In genomic region chr2:189782221-189782671, GRCh38 we compare ENCODE assay signal across 9 cellular contexts. TPM values are rescaled to one million over a fixed set of nuclear protein-coding genes. Genes with fewer than 3 reads are reported as not detected.
DNase-seq lines count a peak whose midpoint lies in the region; ATAC-seq and TF ChIP-seq lines count a peak whose summit lies in the region.
"Had no signal": no experiment of that assay in that cellular context is flagged by ENCODE, and none has a peak within 500 bp of the region (broad histone marks: within the 10 kb centered on the region; RNA-seq: fewer than 3 reads in every experiment).

No MANE protein-coding gene starts in this region.

- H3K36me3 Mint-ChIP-seq in central memory CD8-positive, alpha-beta T cell (ENCODE audit: insufficient read depth), result peaks cover 46% of the 10 kb centered on the region
- H3K36me3 Mint-ChIP-seq in neural crest cell (ENCODE audit: low read depth), result peaks cover 24% of the 10 kb centered on the region

- no peak for TF ChIP-seq CTCF in neural crest cell (conservative IDR thresholded peaks at IDR 0.05)

- peak overlapping the region; percentile 85 for H3K4me3 Mint-ChIP-seq in central memory CD8-positive, alpha-beta T cell
- H3K4me3 Mint-ChIP-seq in neural crest cell, result peak overlapping the region; percentile 99

- H3K4me1 Mint-ChIP-seq in central memory CD8-positive, alpha-beta T cell, result peaks cover 51% of the 10 kb centered on the region
- peaks cover 48% of the 10 kb centered on the region for H3K4me1 Mint-ChIP-seq in neural crest cell

- peak overlapping the region; percentile 5 for H3K27ac Mint-ChIP-seq in central memory CD8-positive, alpha-beta T cell (ENCODE audit: low read depth)
- no peak overlapping the region for H3K27ac Mint-ChIP-seq in neural crest cell (ENCODE audit: unreplicated experiment)

- peak; percentile 10 for DNase-seq in GM03348 (ENCODE audit: low spot score)
- peak; percentile 34 for DNase-seq in NOMO-1 treated with dmso at 0.1 percent for 144 hours (lab: John Stamatoyannopoulos, UW; ENCODE audit: unreplicated experiment)
- no peak for DNase-seq in central memory CD8-positive, alpha-beta T cell (ENCODE audit: low spot score in 2 of 2)
- DNase-seq in neural crest cell (ENCODE audit: low read depth, low spot score), result no peak
- DNase-seq in amygdala (lab: John Stamatoyannopoulos, UW), result no peak
- DNase-seq in stimulated activated CD4-positive, alpha-beta T cell treated with anti-CD3 and anti-CD28 coated beads, Interleukin-12 subunit alpha, Interleukin-12 subunit beta, amount 100 ng/mL, for 4 hours, result no peak
- DNase-seq: SHP77 had no signal

- ATAC-seq in central memory CD8-positive, alpha-beta T cell (replicated peaks; ENCODE audit: extremely low read depth, poor library complexity, severe bottlenecking), result no peak
- ATAC-seq in HG02623 (IDR thresholded peaks at IDR 0.05; ENCODE audit: unreplicated experiment) (no peak), HG02798 (IDR thresholded peaks at IDR 0.05; ENCODE audit: poor library complexity, unreplicated experiment) (no peak)

- no peaks in the 10 kb centered on the region for H3K27me3 Mint-ChIP-seq in central memory CD8-positive, alpha-beta T cell
- H3K27me3 Mint-ChIP-seq in neural crest cell (ENCODE audit: low read depth), result no peaks in the 10 kb centered on the region

- no peaks in the 10 kb centered on the region for H3K9me3 Mint-ChIP-seq in central memory CD8-positive, alpha-beta T cell
- H3K9me3 Mint-ChIP-seq in neural crest cell, result no peaks in the 10 kb centered on the region

RNA-seq across cellular contexts. Expression of gene ORMDL1, which starts 1.9 kb away (rescaled TPM):
- 62.8 and 68.0 TPM in 2 replicates for total RNA-seq in neural crest cell

RNA-seq across cellular contexts. Expression of gene PMS1, which starts 2.0 kb away (rescaled TPM):
- total RNA-seq in neural crest cell, result 58.4 and 72.7 TPM in 2 replicates

RNA-seq across cellular contexts. Expression of gene OSGEPL1, which starts 19.7 kb away (rescaled TPM):
- 21.1 and 24.1 TPM in 2 replicates for total RNA-seq in neural crest cell

Comparison
In these comparisons a context has a peak if more than half of its experiments do, and no peak if none do; other contexts are left out.
1. DNase-seq: peak in GM03348 (single experiment) and NOMO-1 treated with dmso at 0.1 percent for 144 hours (single experiment); none in central memory CD8-positive, alpha-beta T cell (0 of 2), neural crest cell (single experiment), amygdala (0 of 56) and stimulated activated CD4-positive, alpha-beta T cell treated with anti-CD3 and anti-CD28 coated beads, Interleukin-12 subunit alpha, Interleukin-12 subunit beta, amount 100 ng/mL, for 4 hours (single experiment).